Comparison of ENCODE assay signal across 36 cellular contexts in genomic region chr17:69814031-69814430, GRCh38.
"Had no signal": no experiment of that assay in that cellular context is flagged by ENCODE, and none has a peak within 500 bp of the region (broad histone marks: within the 10 kb centered on the region; RNA-seq: fewer than 3 reads in every experiment).

No MANE protein-coding gene starts in this region.

- ATAC-seq: activated naive CD4-positive, alpha-beta T cell treated with anti-CD3 and anti-CD28 coated beads, Interleukin-2, amount 50 U/mL, for 72 hours; activated T-cell treated with anti-CD3 and anti-CD28 coated beads, Interleukin-2, amount 50 U/mL, for 4 hours; PC-3; Right ventricle myocardium inferior had no signal

- H3K4me3 ChIP-seq: adrenal gland, cardiac muscle cell, MG63, Peyer's patch had no signal

- H3K4me1 ChIP-seq: adrenal gland, Peyer's patch had no signal

- DNase-seq: activated B cell treated with CpG ODN at 0.5 μM for 24 hours; activated CD4-positive, alpha-beta memory T cell treated with anti-CD3 and anti-CD28 coated beads for 36 hours; activated CD4-positive, alpha-beta T cell treated with anti-CD3 and anti-CD28 coated beads for 4 hours; activated CD4-positive, alpha-beta T cell treated with anti-CD3 and anti-CD28 coated beads, Interleukin-2, amount 50 U/mL, for 1 hour; activated CD4-positive, CD25-positive, alpha-beta regulatory T cell treated with anti-CD3 and anti-CD28 coated beads, Interleukin-2, amount 50 U/mL, for 72 hours; activated CD8-positive, alpha-beta memory T cell treated with anti-CD3 and anti-CD28 coated beads, Interleukin-2, amount 50 U/mL, for 4 hours; activated gamma-delta T cell treated with Interleukin-2 at 50 U/mL for 16 hours; activated naive CD4-positive, alpha-beta T cell treated with anti-CD3 and anti-CD28 coated beads for 36 hours; activated T-cell treated with anti-CD3 and anti-CD28 coated beads for 4 hours; activated T-cell treated with anti-CD3 and anti-CD28 coated beads, Interleukin-2, amount 50 U/mL, for 4 hours; adrenal gland; cerebellar nuclear complex; Karpas-422; MG63; NCI-H1048; NCI-H1436 treated with DMSO at 0.1 percent for 48 hours; NCI-H1694 treated with DMSO at 0.1 percent for 48 hours; NCI-H2029; NCI-H345; NCI-H524 treated with DMSO at 0.1 percent for 48 hours; NCI-H748 treated with DMSO at 0.1 percent for 48 hours; NK-92 treated with Interleukin-12 subunit alpha and Interleukin-12 subunit beta, amount 100 ng/mL, for 24 hours; PC-3; Peyer's patch; RPMI8226; SIG-M5; SW 1271; T-helper 1 cell; T-helper 2 cell; T-helper 9 cell had no signal

- H3K9me3 ChIP-seq: adrenal gland, MG63, Peyer's patch had no signal

- H3K36me3 Mint-ChIP-seq: activated CD4-positive, alpha-beta memory T cell treated with anti-CD3 and anti-CD28 coated beads for 36 hours; activated naive CD4-positive, alpha-beta T cell treated with anti-CD3 and anti-CD28 coated beads, Interleukin-2, amount 50 U/mL, for 72 hours; brain had no signal

- H3K4me1 Mint-ChIP-seq: activated B cell treated with CpG ODN at 0.5 μM for 24 hours had no signal

- H3K27ac ChIP-seq: adrenal gland, cardiac muscle cell, Peyer's patch, VCaP had no signal

- H3K27me3 Mint-ChIP-seq: activated B cell treated with CpG ODN at 0.5 μM for 24 hours; activated CD4-positive, alpha-beta memory T cell treated with anti-CD3 and anti-CD28 coated beads for 36 hours had no signal

- H3K27ac Mint-ChIP-seq: activated B cell treated with CpG ODN at 0.5 μM for 24 hours; activated CD4-positive, alpha-beta memory T cell treated with anti-CD3 and anti-CD28 coated beads for 36 hours; activated naive CD4-positive, alpha-beta T cell treated with anti-CD3 and anti-CD28 coated beads for 36 hours; activated naive CD4-positive, alpha-beta T cell treated with anti-CD3 and anti-CD28 coated beads, Interleukin-2, amount 50 U/mL, for 72 hours; activated T-helper 1 cell treated with anti-CD3 and anti-CD28 coated beads, Interleukin-12 subunit alpha, Interleukin-12 subunit beta, Interleukin-2, Interleukin-4 antibody, amounts not matched to agents 30 ng/mL and 10 ng/mL and 1 ng/mL, durations not matched to agents 14 hours and 24 hours and 36 hours; brain had no signal

- H3K9me3 Mint-ChIP-seq: activated B cell treated with CpG ODN at 0.5 μM for 24 hours; activated CD4-positive, alpha-beta memory T cell treated with anti-CD3 and anti-CD28 coated beads for 36 hours; activated naive CD4-positive, alpha-beta T cell treated with anti-CD3 and anti-CD28 coated beads for 36 hours; activated naive CD4-positive, alpha-beta T cell treated with anti-CD3 and anti-CD28 coated beads, Interleukin-2, amount 50 U/mL, for 72 hours; activated T-cell treated with anti-CD3 and anti-CD28 coated beads, Interleukin-2, amount 50 U/mL, for 4 hours; activated T-helper 1 cell treated with anti-CD3 and anti-CD28 coated beads, Interleukin-12 subunit alpha, Interleukin-12 subunit beta, Interleukin-2, Interleukin-4 antibody, amounts not matched to agents 30 ng/mL and 10 ng/mL and 1 ng/mL, durations not matched to agents 14 hours and 24 hours and 36 hours; brain had no signal

- H3K36me3 ChIP-seq: adrenal gland, cardiac muscle cell, MG63, Peyer's patch had no signal

- H3K27me3 ChIP-seq: adrenal gland, cardiac muscle cell, MG63, Peyer's patch had no signal

- H3K4me3 Mint-ChIP-seq: activated B cell treated with CpG ODN at 0.5 μM for 24 hours; activated CD4-positive, alpha-beta memory T cell treated with anti-CD3 and anti-CD28 coated beads for 36 hours; activated naive CD4-positive, alpha-beta T cell treated with anti-CD3 and anti-CD28 coated beads for 36 hours; activated T-cell treated with anti-CD3 and anti-CD28 coated beads, Interleukin-2, amount 50 U/mL, for 4 hours; activated T-helper 1 cell treated with anti-CD3 and anti-CD28 coated beads, Interleukin-12 subunit alpha, Interleukin-12 subunit beta, Interleukin-2, Interleukin-4 antibody, amounts not matched to agents 30 ng/mL and 10 ng/mL and 1 ng/mL, durations not matched to agents 14 hours and 24 hours and 36 hours; brain had no signal
